8 cellular contexts compared by ENCODE assay signal in genomic region chr9:116860509-116861120, GRCh38.
A peak's percentile ranks its signal among the peaks of the same experiment; 100 is the strongest.
DNase-seq lines count a peak whose midpoint lies in the region; ATAC-seq, FAIRE-seq and TF ChIP-seq lines count a peak whose summit lies in the region.

No MANE protein-coding gene starts in this region.

- no peak overlapping the region for H3K4me2 ChIP-seq in K562 (ENCODE audit: insufficient read depth, low read length)

- DNase-seq in BJ (ENCODE audit: low read depth) = peak; percentile 4
- peak; percentile 88 for DNase-seq in NCI-H69 (lab: John Stamatoyannopoulos, UW)
- peak; percentile 52 to 80 (median 70) for DNase-seq in K562 (ENCODE audit: extremely low read depth in 1 of 4, low spot score in 3 of 4)
- peak; percentile 85 for DNase-seq in iPS-NIHi11 (ENCODE audit: low spot score)
- DNase-seq in stimulated activated CD4-positive, alpha-beta T cell treated with anti-CD3 and anti-CD28 coated beads, Interleukin-2, amount 100 ng/mL, for 48 hours = peak; percentile 6 to 9
- DNase-seq in NCI-H526 treated with DMSO at 0.1 percent for 48 hours (lab: John Stamatoyannopoulos, UW) = no peak

- TF ChIP-seq CTCF in BJ (IDR thresholded peaks at IDR 0.05; ENCODE audit: insufficient read depth, low read depth, low read length) (peak; percentile 87), GM12873 (IDR thresholded peaks at IDR 0.05; ENCODE audit: insufficient read depth, low read depth, low read length, missing control alignments) (peak; percentile 87), K562 (IDR thresholded peaks at IDR 0.05 in 2 of 3, conservative IDR thresholded peaks at IDR 0.05 in 1 of 3; ENCODE audit: insufficient read depth in 2 of 3, low read depth in 1 of 3, low read length in 3 of 3) (peak; percentile 43 to 73 (median 62))

- FAIRE-seq in K562 (lab: Jason Lieb, UNC) = peak; percentile 85

- POLR2A ChIA-PET in BJ (lab: Charles Lee) = interaction anchor here (0.5 kb wide), 2 partner anchors 14 to 123 kb away, joined by 4 read pairs; no protein-coding TSS in a partner anchor
- POLR2A ChIA-PET in K562 (lab: Yijun Ruan, JAX) = interaction anchor here (0.6 to 1.6 kb wide), 2 partner anchors 14 to 510 kb away, joined by 3 to 4 read pairs; no protein-coding TSS in a partner anchor

- no peak for TF ChIP-seq POLR2A in K562 (conservative IDR thresholded peaks at IDR 0.05)

- TF ChIP-seq RAD21 in K562 (CRISPR knock-in tag; conservative IDR thresholded peaks at IDR 0.05 in 1 of 2, IDR thresholded peaks at IDR 0.05 in 1 of 2) = peak; percentile 46 to 66

- ATAC-seq in HG03095 (IDR thresholded peaks at IDR 0.05; ENCODE audit: unreplicated experiment) (peak; percentile 63), K562 (peak; percentile 88)

- H3K4me3 ChIP-seq in BJ (ENCODE audit: low read depth, low read length) (no peak overlapping the region), K562 (no peak overlapping the region)

- no peak overlapping the region for H3K27ac ChIP-seq in K562 (ENCODE audit: extremely low read depth, low read depth, low read length)

- WGBS in K562 (ENCODE audit: insufficient coverage, low coverage, missing lambda C conversion rate) = 4% methylated on average over 3 of the region's 3 CpGs

- no peaks in the 10 kb centered on the region for H3K4me1 ChIP-seq in K562 (replicated peaks in 1 of 2; ENCODE audit: control insufficient read depth in 2 of 2, insufficient read depth in 2 of 2, low read length in 2 of 2)

- no peaks in the 10 kb centered on the region for H3K79me2 ChIP-seq in K562 (ENCODE audit: control insufficient read depth, insufficient read depth, low read length)

- TF ChIP-seq EP300 in K562 (IDR thresholded peaks at IDR 0.05; ENCODE audit: low read length) = no peak

- no peaks in the 10 kb centered on the region for H3K27me3 ChIP-seq in BJ (ENCODE audit: control insufficient read depth, insufficient read depth, low read length)
- no peaks in the 10 kb centered on the region for H3K27me3 ChIP-seq in K562 (ENCODE audit: control insufficient read depth in 2 of 2, insufficient read depth in 2 of 2, low read length in 2 of 2)

- H3K36me3 ChIP-seq in BJ (ENCODE audit: control insufficient read depth, insufficient read depth, low read length) = no peaks in the 10 kb centered on the region
- H3K36me3 ChIP-seq in K562 (ENCODE audit: control insufficient read depth, insufficient read depth, low read length) = no peaks in the 10 kb centered on the region

- in situ Hi-C loops in K562 (cut with MboI) = no loop called here

- no TSS peak for BruUV-seq in K562 (replicated peaks; lab: Mats Ljungman, UMichigan)

- H4K20me1 ChIP-seq in K562 (replicated peaks; ENCODE audit: control insufficient read depth, insufficient read depth, low read length) = no peaks in the 10 kb centered on the region

- H3K9ac ChIP-seq in K562 (ENCODE audit: insufficient read depth in 1 of 2, low read depth in 2 of 2, low read length in 2 of 2) = no peak overlapping the region

- CTCF ChIA-PET in BJ (lab: Yijun Ruan, JAX) = interaction anchor here (0.7 to 9.2 kb wide), 27 partner anchors 9 to 1267 kb away, joined by 3 to 126 read pairs (median 4); no protein-coding TSS in a partner anchor
- CTCF ChIA-PET in K562 (lab: Yijun Ruan, JAX; ENCODE audit: low intra/inter-chr PET ratio) = interaction anchor here (0.6 to 1.7 kb wide), 4 partner anchors 71 to 1269 kb away, joined by 3 to 5 read pairs (median 4); no protein-coding TSS in a partner anchor

- no peaks in the 10 kb centered on the region for H3K9me1 ChIP-seq in K562 (ENCODE audit: control insufficient read depth, insufficient read depth, low read length)

- H2AFZ ChIP-seq in K562 (ENCODE audit: low read depth, low read length) = no peak overlapping the region

- no peaks in the 10 kb centered on the region for H3K9me3 ChIP-seq in K562 (replicated peaks; ENCODE audit: control insufficient read depth, insufficient read depth, low read depth, low read length)

- intact Hi-C loops in K562 (cut with micrococcal nuclease) = loop anchor here (1.0 kb wide), 1 partner anchor 123 kb away; no protein-coding TSS in a partner anchor

TF ChIP-seq in K562, 482 proteins besides CTCF, POLR2A, EP300 and RAD21:
- peak; percentile 70 for TF ChIP-seq SMC3 (conservative IDR thresholded peaks at IDR 0.05; ENCODE audit: insufficient read depth, low read depth, low read length)
- no peak for TF ChIP-seq AFF4 (CRISPR knock-in tag; IDR thresholded peaks at IDR 0.05)
- TF ChIP-seq MTA3 (IDR thresholded peaks at IDR 0.05; ENCODE audit: borderline replicate concordance) = no peak
